8 cellular contexts compared by ENCODE assay signal in the genomic region with DNA sequence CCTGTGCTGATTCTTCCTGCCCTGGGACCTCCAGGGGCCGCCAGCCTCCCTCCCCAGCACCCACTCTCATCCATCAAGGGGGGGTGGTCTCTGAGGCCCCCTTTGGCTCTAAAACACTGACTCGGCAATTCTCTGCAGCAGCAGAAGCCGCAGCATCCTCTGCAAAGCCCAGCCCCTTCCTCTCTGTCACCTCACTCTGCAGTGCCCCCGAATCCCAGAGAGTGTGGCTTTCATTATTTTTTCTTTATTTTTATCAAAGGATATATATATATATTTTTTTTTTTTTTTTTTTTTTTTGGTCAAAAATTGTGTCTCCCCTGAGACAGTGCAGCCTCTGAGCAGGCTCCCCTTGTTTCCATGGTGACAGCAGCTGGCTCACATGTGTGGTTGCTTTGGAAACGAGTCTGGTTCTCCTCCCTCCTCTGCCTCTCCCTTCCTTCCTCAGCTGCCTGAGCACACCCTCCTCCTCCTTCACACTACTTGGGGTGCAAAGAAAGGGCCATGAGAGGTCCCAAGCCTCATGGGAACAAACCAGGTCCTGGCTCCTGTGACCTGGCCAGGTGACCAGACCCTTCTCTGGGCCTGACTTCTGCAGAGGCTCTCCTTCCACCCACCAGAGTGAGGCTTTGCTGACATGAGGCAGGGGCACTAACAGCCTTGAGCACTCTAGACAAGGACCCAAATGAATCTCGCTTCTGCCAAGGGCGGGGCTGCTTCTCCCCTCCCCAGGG.
DNase-seq lines count a peak whose midpoint lies in the region; ATAC-seq, FAIRE-seq and TF ChIP-seq lines count a peak whose summit lies in the region.

No MANE protein-coding gene starts in this region.

- H3K9me3 ChIP-seq in H1 (ENCODE audit: insufficient read depth in 2 of 2, low read depth in 1 of 2, low read length in 1 of 2) = no peaks in the 10 kb centered on the region
- H3K9me3 ChIP-seq in parathyroid adenoma (ENCODE audit: control insufficient read depth, low read length) = no peaks in the 10 kb centered on the region
- no peaks in the 10 kb centered on the region for H3K9me3 ChIP-seq in MG63

- no peak overlapping the region for H4K91ac ChIP-seq in H1 (replicated peaks; ENCODE audit: insufficient read length, low read length)

- H2BK120ac ChIP-seq in H1 (replicated peaks; ENCODE audit: low read depth, low read length) = no peak overlapping the region

- H4K20me1 ChIP-seq in H1 (replicated peaks in 1 of 2; ENCODE audit: control insufficient read depth in 1 of 2, insufficient read depth in 2 of 2, low read length in 2 of 2) = no peaks in the 10 kb centered on the region

- peaks cover 46% of the 10 kb centered on the region for H3K4me1 Mint-ChIP-seq in CD14-positive monocyte

- H4K8ac ChIP-seq in H1 (ENCODE audit: extremely low read depth, insufficient read depth, low read length) = no peak overlapping the region

- no peaks in the 10 kb centered on the region for H3K36me3 Mint-ChIP-seq in CD14-positive monocyte

- H4K5ac ChIP-seq in H1 (ENCODE audit: insufficient read length, low read depth, low read length) = no peak overlapping the region

- no peak overlapping the region for H3K4ac ChIP-seq in H1 (replicated peaks; ENCODE audit: insufficient read length, low read depth, low read length)

- H2AK5ac ChIP-seq in H1 (ENCODE audit: low read depth, low read length) = no peak overlapping the region

- no peaks in the 10 kb centered on the region for H3K79me1 ChIP-seq in H1 (ENCODE audit: low read depth, low read length)

- peaks cover 15 to 48% (median 33%) of the 10 kb centered on the region in 4 experiments for H3K4me1 ChIP-seq in H1 (replicated peaks in 1 of 4; ENCODE audit: control insufficient read depth in 3 of 4, insufficient read depth in 4 of 4, low read length in 3 of 4)
- peaks cover 81% of the 10 kb centered on the region for H3K4me1 ChIP-seq in parathyroid adenoma

- peak overlapping the region in 1 of 2 donors; percentile 48 for H3K4me3 Mint-ChIP-seq in CD14-positive monocyte

- H3K9me3 Mint-ChIP-seq in CD14-positive monocyte = peaks cover 0 to 9% (median 0%) of the 10 kb centered on the region in 7 donors

- no peak for TF ChIP-seq POLR2A in GM12892 (IDR thresholded peaks at IDR 0.05; ENCODE audit: low read depth, low read length)
- no peak for TF ChIP-seq POLR2A in H1 (IDR thresholded peaks at IDR 0.05; ENCODE audit: control extremely low read depth in 1 of 2, low read depth in 2 of 2, low read length in 2 of 2)

- 0 out of 4 replicates have a peak, but pooled peaks of 1 of the 2 experiments have one; percentile 10 for TF ChIP-seq RAD21 in H1 (IDR thresholded peaks at IDR 0.05 in 1 of 2, conservative IDR thresholded peaks at IDR 0.05 in 1 of 2; ENCODE audit: low read depth in 2 of 2, low read length in 2 of 2)

- H2BK12ac ChIP-seq in H1 (ENCODE audit: low read depth, low read length) = peak overlapping the region; percentile 92; the same call in 1 of the 2 replicates

- H3K14ac ChIP-seq in H1 (ENCODE audit: insufficient read length) = no peak overlapping the region

- no peaks in the 10 kb centered on the region for H3K79me2 ChIP-seq in H1 (ENCODE audit: control insufficient read depth in 1 of 2, insufficient read depth in 2 of 2, low read length in 2 of 2)
- no peaks in the 10 kb centered on the region for H3K79me2 ChIP-seq in parathyroid adenoma

- H3K4me3 ChIP-seq in H1 (ENCODE audit: extremely low read depth in 1 of 4, insufficient read depth in 2 of 4, low read depth in 3 of 4, low read length in 4 of 4) (no peak overlapping the region), parathyroid adenoma (ENCODE audit: low read depth, low read length) (no peak overlapping the region), MG63 (no peak overlapping the region)

- peaks cover 5% of the 10 kb centered on the region; the same call in 1 of the 2 replicates for H3K23me2 ChIP-seq in H1 (ENCODE audit: low read depth, low read length)

- H2AFZ ChIP-seq in H1 (ENCODE audit: low read length) (no peak overlapping the region), parathyroid adenoma (peak overlapping the region; percentile 43)

- H3K27ac Mint-ChIP-seq in CD14-positive monocyte = peak overlapping the region in 3 of 7 donors; percentile 16 to 71 (median 22)

- DNase-seq in GM12892 (ENCODE audit: insufficient read length) = peak; percentile 64
- no peak for DNase-seq in H1 (ENCODE audit: low read depth in 1 of 2, low spot score in 2 of 2)
- DNase-seq in CD14-positive monocyte (ENCODE audit: low spot score) = no peak
- DNase-seq in MG63 = no peak
- no peak for DNase-seq in NCI-H2081 treated with DMSO at 0.1 percent for 48 hours (lab: John Stamatoyannopoulos, UW)

- ATAC-seq in HG03354 (IDR thresholded peaks at IDR 0.05; ENCODE audit: poor library complexity, severe bottlenecking, unreplicated experiment) = peak; percentile 81
- peak; percentile 64 to 81 for ATAC-seq in activated CD4-positive, CD25-positive, alpha-beta regulatory T cell treated with anti-CD3 and anti-CD28 coated beads, Interleukin-2, amount 50 U/mL, for 24 hours

- H3K27me3 ChIP-seq in H1 (replicated peaks in 1 of 4; ENCODE audit: control insufficient read depth in 3 of 4, extremely low read depth in 1 of 4, insufficient read depth in 3 of 4, low read length in 3 of 4) (no peaks in the 10 kb centered on the region), parathyroid adenoma (ENCODE audit: control insufficient read depth, insufficient read depth, low read length) (no peaks in the 10 kb centered on the region), MG63 (no peaks in the 10 kb centered on the region)

- H2BK15ac ChIP-seq in H1 (ENCODE audit: low read length) = peak overlapping the region; percentile 75; the same call in 1 of the 2 replicates

- H3K4me2 ChIP-seq in H1 (ENCODE audit: insufficient read depth in 1 of 2, low read depth in 2 of 2, low read length in 2 of 2) (no peak overlapping the region), parathyroid adenoma (ENCODE audit: low read length) (no peak overlapping the region)

- intact Hi-C loops in CD14-positive monocyte (cut with micrococcal nuclease) = no loop called here

- FAIRE-seq in GM12892 (lab: Jason Lieb, UNC) (peak; percentile 67), H1 (lab: Jason Lieb, UNC) (no peak)

- no peak overlapping the region for H3K23ac ChIP-seq in H1 (ENCODE audit: insufficient read length)

- no peak overlapping the region for H2BK5ac ChIP-seq in H1 (ENCODE audit: low read depth, low read length)

- H3K9ac ChIP-seq in H1 (replicated peaks in 1 of 4; ENCODE audit: extremely low read depth in 1 of 4, low read depth in 3 of 4, low read length in 3 of 4) (no peak overlapping the region), parathyroid adenoma (no peak overlapping the region)

- H3K27ac ChIP-seq in H1 (ENCODE audit: low read depth, low read length) (no peak overlapping the region), parathyroid adenoma (peak overlapping the region; percentile 100)

- TF ChIP-seq CTCF in H1 (IDR thresholded peaks at IDR 0.05; ENCODE audit: control extremely low read depth in 1 of 3, insufficient read depth in 1 of 3, low read depth in 1 of 3, low read length in 3 of 3) = no peak
- TF ChIP-seq CTCF in parathyroid adenoma (IDR thresholded peaks at IDR 0.05) = no peak
- TF ChIP-seq CTCF in CD14-positive monocyte (IDR thresholded peaks at IDR 0.05) = no peak

- CTCF ChIA-PET in H1 (lab: Charles Lee; ENCODE audit: partially characterized antibody) = interaction anchor here (1.4 to 21.9 kb wide), 6 partner anchors 9 to 144 kb away, joined by 4 to 403 read pairs (median 13); no protein-coding TSS in a partner anchor

- POLR2A ChIA-PET in H1 (lab: Charles Lee; ENCODE audit: partially characterized antibody) = interaction anchor here (1.2 to 3.4 kb wide), 6 partner anchors 9 to 145 kb away, joined by 3 to 18 read pairs (median 6); no protein-coding TSS in a partner anchor

- peaks cover 15 to 33% (median 21%) of the 10 kb centered on the region in 3 donors for H3K27me3 Mint-ChIP-seq in CD14-positive monocyte (ENCODE audit: low read depth in 3 of 3)

- H3K36me3 ChIP-seq in H1 (ENCODE audit: control insufficient read depth in 2 of 4, insufficient read depth in 4 of 4, low read length in 3 of 4) (no peaks in the 10 kb centered on the region), parathyroid adenoma (ENCODE audit: control insufficient read depth, insufficient read depth, low read length) (no peaks in the 10 kb centered on the region), MG63 (no peaks in the 10 kb centered on the region)

- H3K18ac ChIP-seq in H1 (ENCODE audit: extremely low read depth, low read length) = peak overlapping the region; percentile 27; the same call in 1 of the 2 replicates

- H3K56ac ChIP-seq in H1 (replicated peaks; ENCODE audit: insufficient read length, low read depth, low read length) = no peak overlapping the region

- TF ChIP-seq EP300 in H1 (IDR thresholded peaks at IDR 0.05; ENCODE audit: borderline replicate concordance in 1 of 2, low read depth in 2 of 2, low read length in 2 of 2) = no peak

- 0 out of 2 replicates have a peak overlapping the region, but pooled peaks have one; percentile 52 for H2BK20ac ChIP-seq in H1 (ENCODE audit: low read length)

- WGBS in H1 (ENCODE audit: extremely low coverage in 1 of 2, insufficient coverage in 1 of 2, insufficient read length in 1 of 2, insufficient replicate concordance in 2 of 2, low coverage in 1 of 2, low lambda C conversion rate in 2 of 2, missing lambda C conversion rate in 1 of 2), 2 experiments = 81% methylated on average over 5 of the region's 7 CpGs; no CpG with 5 or more reads in 1 of the 2 experiments

TF ChIP-seq in H1, 55 proteins besides CTCF, POLR2A, EP300 and RAD21 (continues in another document):
- TF ChIP-seq CREB1 (IDR thresholded peaks at IDR 0.05) = no peak
- TF ChIP-seq SP2 (IDR thresholded peaks at IDR 0.05; ENCODE audit: low read length) = no peak
- no peak for TF ChIP-seq FOSL1 (IDR thresholded peaks at IDR 0.05; ENCODE audit: insufficient read depth, low read depth, low read length)
- TF ChIP-seq SIX5 (IDR thresholded peaks at IDR 0.05; ENCODE audit: low read depth, low read length) = no peak
- TF ChIP-seq SIN3A (conservative IDR thresholded peaks at IDR 0.05 in 1 of 2, IDR thresholded peaks at IDR 0.05 in 1 of 2; ENCODE audit: low read depth in 1 of 2, low read length in 2 of 2) = peak in 1 of 2 experiments; percentile 58; a peak in 1 of 4 replicates
- no peak for TF ChIP-seq RFX5 (IDR thresholded peaks at IDR 0.05; ENCODE audit: borderline replicate concordance, low read depth, low read length)
- TF ChIP-seq, protein P1, sequence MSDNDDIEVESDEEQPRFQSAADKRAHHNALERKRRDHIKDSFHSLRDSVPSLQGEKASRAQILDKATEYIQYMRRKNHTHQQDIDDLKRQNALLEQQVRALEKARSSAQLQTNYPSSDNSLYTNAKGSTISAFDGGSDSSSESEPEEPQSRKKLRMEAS (IDR thresholded peaks at IDR 0.05) = no peak
- peak; percentile 75; the same call in 1 of the 2 replicates for TF ChIP-seq MAFK (IDR thresholded peaks at IDR 0.05; ENCODE audit: low read depth, low read length)
- no peak for TF ChIP-seq TCF12 (IDR thresholded peaks at IDR 0.05; ENCODE audit: low read depth, low read length)
- TF ChIP-seq BACH1 (IDR thresholded peaks at IDR 0.05; ENCODE audit: low read length) = peak; percentile 79
- TF ChIP-seq JUN (IDR thresholded peaks at IDR 0.05; ENCODE audit: low read depth, low read length) = no peak
- TF ChIP-seq CTBP2 (IDR thresholded peaks at IDR 0.05; ENCODE audit: borderline replicate concordance, insufficient read depth, insufficient read length, low read length) = no peak
